8 cellular contexts compared by ENCODE assay signal in genomic region chr17:12667299-12667958, GRCh38. TPM values are rescaled to one million over a fixed set of nuclear protein-coding genes. Genes with fewer than 3 reads are reported as not detected.
DNase-seq lines count a peak whose midpoint lies in the region; ATAC-seq, FAIRE-seq and TF ChIP-seq lines count a peak whose summit lies in the region.

No MANE protein-coding gene starts in this region.

- 6% methylated on average over 9 of the region's 9 CpGs for WGBS in HepG2 (ENCODE audit: low lambda C conversion rate)

- no peak overlapping the region for H3K27ac Mint-ChIP-seq in naive thymus-derived CD8-positive, alpha-beta T cell

- H3K4me3 Mint-ChIP-seq in naive thymus-derived CD8-positive, alpha-beta T cell, result no peak overlapping the region

- no peak overlapping the region for H3K27ac ChIP-seq in Karpas-422 (ENCODE audit: low read length)
- H3K27ac ChIP-seq in HepG2 (ENCODE audit: extremely low read length, insufficient read depth, low read length), result no peak overlapping the region
- no peak overlapping the region for H3K27ac ChIP-seq in substantia nigra (ENCODE audit: low read depth, low read length, poor library complexity, severe bottlenecking)

- CTCF ChIA-PET in HepG2 (lab: Yijun Ruan, JAX; ENCODE audit: low intra/inter-chr PET ratio, low total read pairs), result interaction anchor here (1.2 to 3.6 kb wide), 3 partner anchors 325 to 487 kb away, joined by 4 to 17 read pairs (median 5); no protein-coding TSS in a partner anchor

- H2AFZ ChIP-seq in Karpas-422 (ENCODE audit: low read length) (no peak overlapping the region), HepG2 (ENCODE audit: low read length) (no peak overlapping the region)

- H3K4me3 ChIP-seq in Karpas-422 (ENCODE audit: low read length) (no peak overlapping the region), HepG2 (replicated peaks in 1 of 3; ENCODE audit: insufficient read depth in 1 of 3, low read depth in 2 of 3, low read length in 3 of 3) (no peak overlapping the region)

- H3K27me3 ChIP-seq in Karpas-422 (ENCODE audit: low read length), result no peaks in the 10 kb centered on the region
- H3K27me3 ChIP-seq in HepG2 (ENCODE audit: control insufficient read depth in 1 of 2, insufficient read depth in 2 of 2, low read length in 2 of 2), result peaks cover 0 to 39% of the 10 kb centered on the region in 2 experiments; a peak in 4 of 5 replicates

- H3K9ac ChIP-seq in Karpas-422 (ENCODE audit: low read length) (no peak overlapping the region), HepG2 (ENCODE audit: insufficient read depth, low read depth, low read length) (no peak overlapping the region)

- H3K9me3 ChIP-seq in Karpas-422 (ENCODE audit: low read length) (no peaks in the 10 kb centered on the region), HepG2 (ENCODE audit: low read length) (no peaks in the 10 kb centered on the region)

- peaks cover 0 to 17% (median 2%) of the 10 kb centered on the region in 3 donors for H3K36me3 Mint-ChIP-seq in naive thymus-derived CD8-positive, alpha-beta T cell

- H3K4me2 ChIP-seq in Karpas-422 (ENCODE audit: low read depth, low read length, poor library complexity, severe bottlenecking), result no peak overlapping the region
- no peak overlapping the region for H3K4me2 ChIP-seq in HepG2 (ENCODE audit: low read depth, low read length)

- TF ChIP-seq RAD21 in HepG2 (CRISPR knock-in tag; IDR thresholded peaks at IDR 0.05), result 0 out of 2 replicates have a peak, but pooled peaks have one; percentile 41

- DNase-seq in D721Med (ENCODE audit: insufficient read length, low spot score) (no peak), Karpas-422 (peak; percentile 68), cerebellar cortex (ENCODE audit: low spot score) (peak; percentile 49), HepG2 (ENCODE audit: low spot score) (peak; percentile 62), cerebellar nuclear complex (lab: John Stamatoyannopoulos, UW) (no peak), GF-D8 (lab: John Stamatoyannopoulos, UW) (no peak), substantia nigra (lab: John Stamatoyannopoulos, UW) (no peak)
- DNase-seq in naive thymus-derived CD8-positive, alpha-beta T cell, result no peak

- intact Hi-C loops in HepG2 (cut with micrococcal nuclease; ENCODE audit: unreplicated experiment), result loop anchor here (1.0 to 5.0 kb wide), 2 partner anchors 121 to 485 kb away; no protein-coding TSS in a partner anchor

- H4K20me1 ChIP-seq in Karpas-422 (ENCODE audit: insufficient read depth, low read depth, low read length) (no peaks in the 10 kb centered on the region), HepG2 (ENCODE audit: insufficient read depth, low read length) (no peaks in the 10 kb centered on the region)

- no TSS peak for BruUV-seq in HepG2 (replicated peaks; lab: Mats Ljungman, UMichigan)

- H3K4me1 ChIP-seq in Karpas-422 (ENCODE audit: low read length) (no peaks in the 10 kb centered on the region), HepG2 (ENCODE audit: insufficient read depth, low read length) (no peaks in the 10 kb centered on the region)

- H3K79me2 ChIP-seq in Karpas-422 (ENCODE audit: low read length) (no peaks in the 10 kb centered on the region), HepG2 (ENCODE audit: insufficient read depth, low read length) (no peaks in the 10 kb centered on the region)

- H3K36me3 ChIP-seq in Karpas-422 (ENCODE audit: insufficient read depth, low read length) (no peaks in the 10 kb centered on the region), HepG2 (replicated peaks in 1 of 2; ENCODE audit: control insufficient read depth in 1 of 2, insufficient read depth in 2 of 2, low read length in 2 of 2) (no peaks in the 10 kb centered on the region)

- H3K4me1 Mint-ChIP-seq in naive thymus-derived CD8-positive, alpha-beta T cell, result peaks cover 0 to 5% (median under 1%) of the 10 kb centered on the region in 4 donors

- peak; percentile 67 for ATAC-seq in HepG2
- no peak for ATAC-seq in naive thymus-derived CD8-positive, alpha-beta T cell

- FAIRE-seq in D721Med (lab: Jason Lieb, UNC) (no peak), HepG2 (lab: Jason Lieb, UNC) (peak; percentile 56)

- peaks cover 22 to 71% (median 51%) of the 10 kb centered on the region in 5 donors for H3K27me3 Mint-ChIP-seq in naive thymus-derived CD8-positive, alpha-beta T cell

- no peaks in the 10 kb centered on the region for H3K9me2 ChIP-seq in Karpas-422 (replicated peaks; ENCODE audit: insufficient read depth, low read length)

- in situ Hi-C loops in HepG2 (cut with HindIII; ENCODE audit: extremely low pct_ligation_motif_present, low pct_unique_long_range_greater_than_20kb), result loop anchor here (5.0 kb wide), 2 partner anchors 410 to 485 kb away; no protein-coding TSS in a partner anchor

- TF ChIP-seq CTCF in D721Med (IDR thresholded peaks at IDR 0.05; ENCODE audit: insufficient read depth, missing control alignments) (peak; percentile 49), HepG2 (CRISPR knock-in tag; IDR thresholded peaks at IDR 0.05) (peak; percentile 66)

- H3K9me3 Mint-ChIP-seq in naive thymus-derived CD8-positive, alpha-beta T cell, result peaks cover 0 to 6% (median 0%) of the 10 kb centered on the region in 9 donors

- POLR2A ChIA-PET in HepG2 (lab: Yijun Ruan, JAX), result no interaction called here
- POLR2A ChIA-PET in naive thymus-derived CD8-positive, alpha-beta T cell (lab: Charles Lee), result no interaction called here

- TF ChIP-seq EP300 in HepG2 (IDR thresholded peaks at IDR 0.05; ENCODE audit: low read depth in 2 of 2, low read length in 2 of 2) (no peak), HepG2 (CRISPR knock-in tag; IDR thresholded peaks at IDR 0.05; ENCODE audit: borderline replicate concordance) (no peak)

- TF ChIP-seq POLR2A in HepG2 (IDR thresholded peaks at IDR 0.05; ENCODE audit: insufficient read depth in 1 of 2, low read depth in 2 of 2, low read length in 2 of 2), result no peak

TF ChIP-seq in HepG2, 621 proteins besides CTCF, POLR2A, EP300 and RAD21:
- TF ChIP-seq GLI4 (CRISPR knock-in tag; IDR thresholded peaks at IDR 0.05; ENCODE audit: borderline replicate concordance), result no peak
- TF ChIP-seq UBTF (CRISPR knock-in tag; IDR thresholded peaks at IDR 0.05), result no peak
- TF ChIP-seq SMC3 (IDR thresholded peaks at IDR 0.05; ENCODE audit: low read length), result peak; percentile 64; the same call in 1 of the 2 replicates
- TF ChIP-seq U2AF2 (IDR thresholded peaks at IDR 0.05; ENCODE audit: low read depth, low read length), result no peak
- TF ChIP-seq STAG1 (CRISPR knock-in tag; IDR thresholded peaks at IDR 0.05), result peak; percentile 77
TF ChIP-seq in HepG2: peak in this region for 2.

RNA-seq across cellular contexts. Expression of gene MYOCD, which starts 1.7 kb away (rescaled TPM):
- not detected in 2 replicates for total RNA-seq in Karpas-422 (2014; rRNA removed; shearing (Covaris generic); ENCODE audit: low replicate concordance)
- total RNA-seq in HepG2 (2016; rRNA removed; fragmentation: Illumina TruSeq; extraction: Trizol), result not detected in 2 replicates
- total RNA-seq in HepG2 (2016; cell fraction: cytosol; rRNA removed; fragmentation: Illumina TruSeq; extraction: Trizol; ENCODE audit: low read depth), result not detected in 2 replicates
- total RNA-seq in HepG2 (2016; cell fraction: insoluble cytoplasmic fraction; rRNA removed; fragmentation: Illumina TruSeq; extraction: Trizol), result not detected in 2 replicates
- total RNA-seq in HepG2 (2016; cell fraction: membrane; rRNA removed; fragmentation: Illumina TruSeq; extraction: Trizol), result not detected in 2 replicates
- not detected in 2 replicates for total RNA-seq in HepG2 (2016; cell fraction: nucleus; rRNA removed; fragmentation: Illumina TruSeq; extraction: Trizol)
- not detected in 2 replicates for polyA plus RNA-seq in HepG2 (2011; rRNA removed)
- not detected in 2 replicates for polyA plus RNA-seq in HepG2 (2011; cell fraction: cytosol; rRNA removed)
- polyA plus RNA-seq in HepG2 (2011; cell fraction: nucleus; rRNA removed), result not detected in 2 replicates
- not detected in 2 replicates for polyA plus RNA-seq in HepG2 (2012)
- not detected in 2 replicates for polyA plus RNA-seq in HepG2 (2016; cell fraction: cytosol; fragmentation: Illumina TruSeq; extraction: Trizol; ENCODE audit: low read depth)
- polyA plus RNA-seq in HepG2 (2016; cell fraction: insoluble cytoplasmic fraction; fragmentation: Illumina TruSeq; extraction: Trizol; ENCODE audit: low read depth), result not detected in 2 replicates
- not detected in 2 replicates for polyA plus RNA-seq in HepG2 (2016; cell fraction: membrane; fragmentation: Illumina TruSeq; extraction: Trizol; ENCODE audit: low read depth)
- polyA plus RNA-seq in HepG2 (2016; cell fraction: nucleus; fragmentation: Illumina TruSeq; extraction: Trizol; ENCODE audit: insufficient read depth, low read depth), result not detected in 2 replicates
- polyA minus RNA-seq in HepG2 (2011; rRNA and poly(A)+ RNA removed; ENCODE audit: low replicate concordance), result not detected in 2 replicates
- not detected in 2 replicates for polyA minus RNA-seq in HepG2 (2011; cell fraction: cytosol; rRNA and poly(A)+ RNA removed)
- not detected in 2 replicates for polyA minus RNA-seq in HepG2 (2011; cell fraction: nucleus; rRNA and poly(A)+ RNA removed)
- not detected for total RNA-seq in naive thymus-derived CD8-positive, alpha-beta T cell
- not detected for polyA plus RNA-seq in naive thymus-derived CD8-positive, alpha-beta T cell

Comparison
In these comparisons a context has a peak if more than half of its experiments do, and no peak if none do; other contexts are left out.
1. DNase-seq: peak in Karpas-422 (single experiment), cerebellar cortex (single experiment) and HepG2 (single experiment); none in D721Med (single experiment), cerebellar nuclear complex (0 of 2), naive thymus-derived CD8-positive, alpha-beta T cell (0 of 10), GF-D8 (single experiment) and substantia nigra (0 of 49).